In genomic region chr4:183398298-183399129, GRCh38 we compare ENCODE assay signal across 8 cellular contexts. TPM values are rescaled to one million over a fixed set of nuclear protein-coding genes. Genes with fewer than 3 reads are reported as not detected.
DNase-seq lines count a peak whose midpoint lies in the region; ATAC-seq and TF ChIP-seq lines count a peak whose summit lies in the region.

No MANE protein-coding gene starts in this region.

- peak; percentile 75 for DNase-seq in GM10266 (ENCODE audit: extremely low spot score)
- DNase-seq in HAP-1 (ENCODE audit: low spot score in 2 of 2): peak; percentile 72 to 87
- DNase-seq in MG63: peak; percentile 81
- peak; percentile 84 for DNase-seq in WTC11 (ENCODE audit: low spot score)
- DNase-seq in central memory CD4-positive, alpha-beta T cell: peak; percentile 50
- peak; percentile 91 for DNase-seq in islet precursor cell
- peak; percentile 44 to 63 for DNase-seq in stimulated activated CD4-positive, alpha-beta T cell treated with anti-CD3 and anti-CD28 coated beads, Interleukin-12 subunit alpha, Interleukin-12 subunit beta, amount 100 ng/mL, for 24 hours (ENCODE audit: low read depth in 2 of 2)
- no peak for DNase-seq in cerebellar nuclear complex (lab: John Stamatoyannopoulos, UW)

- no peaks in the 10 kb centered on the region for H3K9me3 ChIP-seq in HAP-1
- H3K9me3 ChIP-seq in MG63: no peaks in the 10 kb centered on the region

- ATAC-seq in WTC11: peak; percentile 95

- peaks cover 11% of the 10 kb centered on the region for H3K4me1 Mint-ChIP-seq in WTC11

- H3K27me3 ChIP-seq in HAP-1 (ENCODE audit: low read depth) (no peaks in the 10 kb centered on the region), MG63 (no peaks in the 10 kb centered on the region)

- H3K4me3 Mint-ChIP-seq in WTC11: peak overlapping the region; percentile 65

- in situ Hi-C loops in HAP-1 (cut with MboI; ENCODE audit: low sequenced_read_pairs): no loop called here

- H3K4me3 ChIP-seq in HAP-1 (peak overlapping the region; percentile 13; the same call in 1 of the 2 replicates), MG63 (peak overlapping the region; percentile 36)

- TF ChIP-seq CTCF in GM10266 (IDR thresholded peaks at IDR 0.05; ENCODE audit: control insufficient read depth, insufficient read depth, low read depth, missing control alignments): peak; percentile 75
- TF ChIP-seq CTCF in WTC11 (IDR thresholded peaks at IDR 0.05): no peak

- H3K36me3 ChIP-seq in HAP-1 (replicated peaks) (no peaks in the 10 kb centered on the region), MG63 (no peaks in the 10 kb centered on the region)

- no peak overlapping the region for H3K27ac Mint-ChIP-seq in WTC11

- POLR2A ChIA-PET in WTC11 (lab: Charles Lee): no interaction called here

- H3K36me3 Mint-ChIP-seq in WTC11: no peaks in the 10 kb centered on the region

- peaks cover 12% of the 10 kb centered on the region for H3K27me3 Mint-ChIP-seq in WTC11 (ENCODE audit: low read depth)

- H3K4me1 ChIP-seq in HAP-1: peaks cover 4% of the 10 kb centered on the region

- no peaks in the 10 kb centered on the region for H3K9me3 Mint-ChIP-seq in WTC11

- CTCF ChIA-PET in WTC11 (lab: Charles Lee): interaction anchor here (0.6 to 3.3 kb wide), 13 partner anchors 9 to 481 kb away, joined by 3 to 22 read pairs (median 4); no protein-coding TSS in a partner anchor

TF ChIP-seq in WTC11, 78 proteins besides CTCF, POLR2A, EP300 and RAD21 (continues in another document):
- TF ChIP-seq, protein P1, sequence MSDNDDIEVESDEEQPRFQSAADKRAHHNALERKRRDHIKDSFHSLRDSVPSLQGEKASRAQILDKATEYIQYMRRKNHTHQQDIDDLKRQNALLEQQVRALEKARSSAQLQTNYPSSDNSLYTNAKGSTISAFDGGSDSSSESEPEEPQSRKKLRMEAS (CRISPR knock-in tag; IDR thresholded peaks at IDR 0.05): peak; percentile 44; the same call in 1 of the 2 replicates
- TF ChIP-seq RORB (CRISPR knock-in tag; IDR thresholded peaks at IDR 0.05) (no peak), NFATC4 (CRISPR knock-in tag; IDR thresholded peaks at IDR 0.05) (no peak), ATF1 (CRISPR knock-in tag; IDR thresholded peaks at IDR 0.05) (no peak), SP1 (CRISPR knock-in tag; conservative IDR thresholded peaks at IDR 0.05) (peak; percentile 52; the same call in 1 of the 2 replicates), FOXP4 (CRISPR knock-in tag; IDR thresholded peaks at IDR 0.05) (no peak), NR3C1 (CRISPR knock-in tag; conservative IDR thresholded peaks at IDR 0.05; ENCODE audit: low read depth) (no peak), ATF6 (CRISPR knock-in tag; IDR thresholded peaks at IDR 0.05) (no peak), ZNF232 (CRISPR knock-in tag; IDR thresholded peaks at IDR 0.05) (no peak), FOXP1 (CRISPR knock-in tag; IDR thresholded peaks at IDR 0.05; ENCODE audit: borderline replicate concordance) (peak; percentile 61; the same call in 1 of the 2 replicates), CREM (CRISPR knock-in tag; IDR thresholded peaks at IDR 0.05) (no peak), ZNF317 (CRISPR knock-in tag; IDR thresholded peaks at IDR 0.05; ENCODE audit: borderline replicate concordance, low read depth) (no peak), NFE2L1 (CRISPR knock-in tag; IDR thresholded peaks at IDR 0.05) (no peak), USF2 (CRISPR knock-in tag; IDR thresholded peaks at IDR 0.05) (peak; percentile 51; the same call in 1 of the 2 replicates), JUN (CRISPR knock-in tag; IDR thresholded peaks at IDR 0.05) (0 out of 2 replicates have a peak, but pooled peaks have one; percentile 9), TEAD4 (CRISPR knock-in tag; IDR thresholded peaks at IDR 0.05) (no peak), ZBTB21 (CRISPR knock-in tag; IDR thresholded peaks at IDR 0.05; ENCODE audit: borderline replicate concordance) (no peak), PRRX2 (CRISPR knock-in tag; IDR thresholded peaks at IDR 0.05) (no peak), TCF7 (CRISPR knock-in tag; IDR thresholded peaks at IDR 0.05; ENCODE audit: low read depth) (no peak), KAT7 (CRISPR knock-in tag; IDR thresholded peaks at IDR 0.05; ENCODE audit: borderline replicate concordance) (0 out of 2 replicates have a peak, but pooled peaks have one; percentile 63)
- TF ChIP-seq, protein P2, sequence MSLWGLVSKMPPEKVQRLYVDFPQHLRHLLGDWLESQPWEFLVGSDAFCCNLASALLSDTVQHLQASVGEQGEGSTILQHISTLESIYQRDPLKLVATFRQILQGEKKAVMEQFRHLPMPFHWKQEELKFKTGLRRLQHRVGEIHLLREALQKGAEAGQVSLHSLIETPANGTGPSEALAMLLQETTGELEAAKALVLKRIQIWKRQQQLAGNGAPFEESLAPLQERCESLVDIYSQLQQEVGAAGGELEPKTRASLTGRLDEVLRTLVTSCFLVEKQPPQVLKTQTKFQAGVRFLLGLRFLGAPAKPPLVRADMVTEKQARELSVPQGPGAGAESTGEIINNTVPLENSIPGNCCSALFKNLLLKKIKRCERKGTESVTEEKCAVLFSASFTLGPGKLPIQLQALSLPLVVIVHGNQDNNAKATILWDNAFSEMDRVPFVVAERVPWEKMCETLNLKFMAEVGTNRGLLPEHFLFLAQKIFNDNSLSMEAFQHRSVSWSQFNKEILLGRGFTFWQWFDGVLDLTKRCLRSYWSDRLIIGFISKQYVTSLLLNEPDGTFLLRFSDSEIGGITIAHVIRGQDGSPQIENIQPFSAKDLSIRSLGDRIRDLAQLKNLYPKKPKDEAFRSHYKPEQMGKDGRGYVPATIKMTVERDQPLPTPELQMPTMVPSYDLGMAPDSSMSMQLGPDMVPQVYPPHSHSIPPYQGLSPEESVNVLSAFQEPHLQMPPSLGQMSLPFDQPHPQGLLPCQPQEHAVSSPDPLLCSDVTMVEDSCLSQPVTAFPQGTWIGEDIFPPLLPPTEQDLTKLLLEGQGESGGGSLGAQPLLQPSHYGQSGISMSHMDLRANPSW (CRISPR knock-in tag; conservative IDR thresholded peaks at IDR 0.05; ENCODE audit: low read depth): no peak
- TF ChIP-seq, protein P3, sequence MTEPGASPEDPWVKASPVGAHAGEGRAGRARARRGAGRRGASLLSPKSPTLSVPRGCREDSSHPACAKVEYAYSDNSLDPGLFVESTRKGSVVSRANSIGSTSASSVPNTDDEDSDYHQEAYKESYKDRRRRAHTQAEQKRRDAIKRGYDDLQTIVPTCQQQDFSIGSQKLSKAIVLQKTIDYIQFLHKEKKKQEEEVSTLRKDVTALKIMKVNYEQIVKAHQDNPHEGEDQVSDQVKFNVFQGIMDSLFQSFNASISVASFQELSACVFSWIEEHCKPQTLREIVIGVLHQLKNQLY (CRISPR knock-in tag; IDR thresholded peaks at IDR 0.05): no peak
- TF ChIP-seq, protein P4, sequence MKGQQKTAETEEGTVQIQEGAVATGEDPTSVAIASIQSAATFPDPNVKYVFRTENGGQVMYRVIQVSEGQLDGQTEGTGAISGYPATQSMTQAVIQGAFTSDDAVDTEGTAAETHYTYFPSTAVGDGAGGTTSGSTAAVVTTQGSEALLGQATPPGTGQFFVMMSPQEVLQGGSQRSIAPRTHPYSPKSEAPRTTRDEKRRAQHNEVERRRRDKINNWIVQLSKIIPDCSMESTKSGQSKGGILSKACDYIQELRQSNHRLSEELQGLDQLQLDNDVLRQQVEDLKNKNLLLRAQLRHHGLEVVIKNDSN (CRISPR knock-in tag; IDR thresholded peaks at IDR 0.05): no peak

RNA-seq across cellular contexts. Expression of gene CDKN2AIP, which starts 45.9 kb away (rescaled TPM):
- 14.4 and 15.1 TPM in 2 replicates for total RNA-seq in MG63 (2014; rRNA removed; shearing (Covaris generic); ENCODE audit: low replicate concordance)
- 13.7 to 17.1 TPM (median 16.3 TPM) in 3 replicates for total RNA-seq in WTC11 (2021)

Comparison
In these comparisons a context has a peak if more than half of its experiments do, and no peak if none do; other contexts are left out.
1. DNase-seq: peak in GM10266 (single experiment), HAP-1 (2 of 2), MG63 (single experiment), WTC11 (single experiment), central memory CD4-positive, alpha-beta T cell (single experiment), islet precursor cell (single experiment) and stimulated activated CD4-positive, alpha-beta T cell treated with anti-CD3 and anti-CD28 coated beads, Interleukin-12 subunit alpha, Interleukin-12 subunit beta, amount 100 ng/mL, for 24 hours (2 of 2); none in cerebellar nuclear complex (0 of 2).